ENCODE assay signal across 23 cellular contexts in genomic region chr17:64382184-64382583, GRCh38. TPM values are rescaled to one million over a fixed set of nuclear protein-coding genes. Genes with fewer than 3 reads are reported as not detected.
A peak's percentile ranks its signal among the peaks of the same experiment; 100 is the strongest.
DNase-seq lines count a peak whose midpoint lies in the region; ATAC-seq, FAIRE-seq and TF ChIP-seq lines count a peak whose summit lies in the region.
"Had no signal": no experiment of that assay in that cellular context is flagged by ENCODE, and none has a peak within 500 bp of the region (broad histone marks: within the 10 kb centered on the region; RNA-seq: fewer than 3 reads in every experiment).

No MANE protein-coding gene starts in this region.

- no peaks in the 10 kb centered on the region for H3K9me1 ChIP-seq in K562 (ENCODE audit: control insufficient read depth, insufficient read depth, low read length)

- DNase-seq in CD1c-positive myeloid dendritic cell (ENCODE audit: extremely low spot score) (peak; percentile 37), Kasumi-1 (lab: John Stamatoyannopoulos, UW) (peak; percentile 15 to 38), K562 (ENCODE audit: extremely low read depth in 1 of 4, low spot score in 3 of 4) (no peak), mesenteric fat pad (ENCODE audit: low spot score) (peak; percentile 37), prostate gland (ENCODE audit: low spot score) (no peak), colonic mucosa (no peak), AG08395 (ENCODE audit: low spot score) (no peak)
- DNase-seq: activated naive CD4-positive, alpha-beta T cell treated with Interleukin-2 at 50 U/mL for 16 hours; DND-41; KBM-7; NCI-H187; NCI-H82; SJCRH30; stimulated activated CD4-positive, alpha-beta T cell treated with anti-CD3 and anti-CD28 coated beads, Interleukin-2, amount 100 ng/mL, for 24 hours; stimulated activated naive B cell treated with anti-CD40 and anti-IgM and Interleukin-4, amounts not matched to agents 10 μg/mL and 1 μg/mL and 100 μg/mL, for 72 hours had no signal

- H3K27me3 ChIP-seq in K562 (ENCODE audit: control insufficient read depth in 2 of 2, insufficient read depth in 2 of 2, low read length in 2 of 2) (no peaks in the 10 kb centered on the region), prostate gland (replicated peaks; ENCODE audit: insufficient read depth) (no peaks in the 10 kb centered on the region), colonic mucosa (no peaks in the 10 kb centered on the region)
- H3K27me3 ChIP-seq: cardiac muscle cell, hepatocyte, SJCRH30, tibial artery had no signal

- no peaks in the 10 kb centered on the region for H3K9me3 ChIP-seq in K562 (replicated peaks; ENCODE audit: control insufficient read depth, insufficient read depth, low read depth, low read length)
- H3K9me3 ChIP-seq in prostate gland, result no peaks in the 10 kb centered on the region
- no peaks in the 10 kb centered on the region for H3K9me3 ChIP-seq in colonic mucosa
- H3K9me3 ChIP-seq: SJCRH30, tibial artery had no signal

- intact Hi-C loops in K562 (cut with micrococcal nuclease) (no loop called here), prostate gland (cut with DNase I) (no loop called here), colonic mucosa (cut with DNase I) (no loop called here)

- H3K9ac ChIP-seq in K562 (ENCODE audit: insufficient read depth in 1 of 2, low read depth in 2 of 2, low read length in 2 of 2), result no peak overlapping the region
- no peak overlapping the region for H3K9ac ChIP-seq in colonic mucosa (ENCODE audit: low read depth in 2 of 2, low read length in 2 of 2)

- TF ChIP-seq EP300 in K562 (IDR thresholded peaks at IDR 0.05; ENCODE audit: low read length), result no peak

- ATAC-seq in K562, result no peak
- no peak for ATAC-seq in HG03097 (IDR thresholded peaks at IDR 0.05; ENCODE audit: low FRiP score, unreplicated experiment)
- ATAC-seq: HCT116; stimulated activated naive B cell treated with anti-CD40 and anti-IgM and Interleukin-4, amounts not matched to agents 10 μg/mL and 1 μg/mL and 100 μg/mL, for 72 hours had no signal

- TF ChIP-seq RAD21 in K562 (CRISPR knock-in tag; conservative IDR thresholded peaks at IDR 0.05 in 1 of 2, IDR thresholded peaks at IDR 0.05 in 1 of 2), result no peak

- WGBS in K562 (ENCODE audit: insufficient coverage, low coverage, missing lambda C conversion rate), result 37% methylated on average over 2 of the region's 2 CpGs
- WGBS in prostate gland, result 85% methylated on average over 2 of the region's 2 CpGs

- H3K4me1 ChIP-seq in K562 (replicated peaks in 1 of 2; ENCODE audit: control insufficient read depth in 2 of 2, insufficient read depth in 2 of 2, low read length in 2 of 2), result peaks cover 18 to 28% of the 10 kb centered on the region in 2 experiments
- no peaks in the 10 kb centered on the region for H3K4me1 ChIP-seq in prostate gland (replicated peaks)
- no peaks in the 10 kb centered on the region for H3K4me1 ChIP-seq in colonic mucosa

- H2AFZ ChIP-seq in K562 (ENCODE audit: low read depth, low read length), result no peak overlapping the region
- H2AFZ ChIP-seq: hepatocyte had no signal

- no peak overlapping the region for H3K27ac ChIP-seq in K562 (ENCODE audit: extremely low read depth, low read depth, low read length)
- no peak overlapping the region for H3K27ac ChIP-seq in prostate gland
- no peak overlapping the region for H3K27ac ChIP-seq in colonic mucosa
- H3K27ac ChIP-seq: cardiac muscle cell, epithelial cell of prostate, hepatocyte, SJCRH30, tibial artery had no signal

- no peak overlapping the region for H3K4me2 ChIP-seq in K562 (ENCODE audit: insufficient read depth, low read length)
- H3K4me2 ChIP-seq: hepatocyte had no signal

- H3K79me2 ChIP-seq in K562 (ENCODE audit: control insufficient read depth, insufficient read depth, low read length), result no peaks in the 10 kb centered on the region
- H3K79me2 ChIP-seq: hepatocyte had no signal

- TF ChIP-seq POLR2A in K562 (conservative IDR thresholded peaks at IDR 0.05), result no peak
- no peak for TF ChIP-seq POLR2A in prostate gland (IDR thresholded peaks at IDR 0.05)

- POLR2A ChIA-PET in K562 (lab: Yijun Ruan, JAX), result no interaction called here

- no TSS peak for BruUV-seq in K562 (replicated peaks; lab: Mats Ljungman, UMichigan)

- H3K36me3 ChIP-seq in K562 (ENCODE audit: control insufficient read depth, insufficient read depth, low read length) (no peaks in the 10 kb centered on the region; the same call in 2 of the 3 replicates), prostate gland (no peaks in the 10 kb centered on the region), colonic mucosa (no peaks in the 10 kb centered on the region)
- H3K36me3 ChIP-seq: cardiac muscle cell, SJCRH30, tibial artery had no signal

- CTCF ChIA-PET in K562 (lab: Yijun Ruan, JAX; ENCODE audit: low intra/inter-chr PET ratio), result no interaction called here

- H3K4me3 ChIP-seq in K562 (no peak overlapping the region), prostate gland (no peak overlapping the region), colonic mucosa (no peak overlapping the region)
- H3K4me3 ChIP-seq: cardiac muscle cell, hepatocyte, SJCRH30, skin epidermis, tibial artery had no signal

- TF ChIP-seq CTCF in K562 (IDR thresholded peaks at IDR 0.05 in 2 of 3, conservative IDR thresholded peaks at IDR 0.05 in 1 of 3; ENCODE audit: insufficient read depth in 2 of 3, low read depth in 1 of 3, low read length in 3 of 3) (no peak), prostate gland (IDR thresholded peaks at IDR 0.05) (no peak), colonic mucosa (IDR thresholded peaks at IDR 0.05) (no peak)

- no peaks in the 10 kb centered on the region for H4K20me1 ChIP-seq in K562 (replicated peaks; ENCODE audit: control insufficient read depth, insufficient read depth, low read length)

- no peak for FAIRE-seq in K562 (lab: Jason Lieb, UNC)
- FAIRE-seq: GM12892 had no signal

- in situ Hi-C loops in K562 (cut with MboI), result no loop called here

TF ChIP-seq in K562, 482 proteins besides CTCF, POLR2A, EP300 and RAD21 (continues in another document):
- TF ChIP-seq ZFPM2 (CRISPR knock-in tag; IDR thresholded peaks at IDR 0.05) (no peak), GABPA (tag; conservative IDR thresholded peaks at IDR 0.05; ENCODE audit: low read depth) (no peak), BCOR (IDR thresholded peaks at IDR 0.05) (peak; percentile 76), MTA3 (IDR thresholded peaks at IDR 0.05; ENCODE audit: borderline replicate concordance) (no peak), ZNF507 (tag; conservative IDR thresholded peaks at IDR 0.05) (no peak), ZNF274 (IDR thresholded peaks at IDR 0.05; ENCODE audit: borderline replicate concordance, low read depth, low read length) (no peak), LARP7 (IDR thresholded peaks at IDR 0.05) (no peak), SREBF1 (IDR thresholded peaks at IDR 0.05; ENCODE audit: borderline replicate concordance, low read depth, low read length) (no peak), ZNF121 (CRISPR knock-in tag; conservative IDR thresholded peaks at IDR 0.05) (0 out of 2 replicates have a peak, but pooled peaks have one; percentile 11), ZFP36 (IDR thresholded peaks at IDR 0.05; ENCODE audit: low read depth, low read length, partially characterized antibody) (peak; percentile 4), ZNF253 (CRISPR knock-in tag; conservative IDR thresholded peaks at IDR 0.05) (no peak), HDAC6 (IDR thresholded peaks at IDR 0.05; ENCODE audit: low read depth, low read length) (no peak)
- TF ChIP-seq, protein P1, sequence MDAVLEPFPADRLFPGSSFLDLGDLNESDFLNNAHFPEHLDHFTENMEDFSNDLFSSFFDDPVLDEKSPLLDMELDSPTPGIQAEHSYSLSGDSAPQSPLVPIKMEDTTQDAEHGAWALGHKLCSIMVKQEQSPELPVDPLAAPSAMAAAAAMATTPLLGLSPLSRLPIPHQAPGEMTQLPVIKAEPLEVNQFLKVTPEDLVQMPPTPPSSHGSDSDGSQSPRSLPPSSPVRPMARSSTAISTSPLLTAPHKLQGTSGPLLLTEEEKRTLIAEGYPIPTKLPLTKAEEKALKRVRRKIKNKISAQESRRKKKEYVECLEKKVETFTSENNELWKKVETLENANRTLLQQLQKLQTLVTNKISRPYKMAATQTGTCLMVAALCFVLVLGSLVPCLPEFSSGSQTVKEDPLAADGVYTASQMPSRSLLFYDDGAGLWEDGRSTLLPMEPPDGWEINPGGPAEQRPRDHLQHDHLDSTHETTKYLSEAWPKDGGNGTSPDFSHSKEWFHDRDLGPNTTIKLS (IDR thresholded peaks at IDR 0.05; ENCODE audit: borderline replicate concordance, low read depth), result no peak
- TF ChIP-seq, protein P2, sequence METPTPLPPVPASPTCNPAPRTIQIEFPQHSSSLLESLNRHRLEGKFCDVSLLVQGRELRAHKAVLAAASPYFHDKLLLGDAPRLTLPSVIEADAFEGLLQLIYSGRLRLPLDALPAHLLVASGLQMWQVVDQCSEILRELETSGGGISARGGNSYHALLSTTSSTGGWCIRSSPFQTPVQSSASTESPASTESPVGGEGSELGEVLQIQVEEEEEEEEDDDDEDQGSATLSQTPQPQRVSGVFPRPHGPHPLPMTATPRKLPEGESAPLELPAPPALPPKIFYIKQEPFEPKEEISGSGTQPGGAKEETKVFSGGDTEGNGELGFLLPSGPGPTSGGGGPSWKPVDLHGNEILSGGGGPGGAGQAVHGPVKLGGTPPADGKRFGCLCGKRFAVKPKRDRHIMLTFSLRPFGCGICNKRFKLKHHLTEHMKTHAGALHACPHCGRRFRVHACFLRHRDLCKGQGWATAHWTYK (CRISPR knock-in tag; IDR thresholded peaks at IDR 0.05), result no peak

RNA-seq across cellular contexts. Expression of gene PECAM1, which starts 8.5 kb away (rescaled TPM):
- 13.3 and 15.0 TPM in 2 replicates for total RNA-seq in K562 (2011; cell fraction: chromatin; rRNA removed; ENCODE audit: low replicate concordance)
- total RNA-seq in K562 (2011; cell fraction: nucleolus; rRNA removed), result 5.2 and 10.7 TPM in 2 replicates
- 7.6 and 11.1 TPM in 2 replicates for total RNA-seq in K562 (2011; cell fraction: nucleoplasm; rRNA removed)
- 2.8 and 3.3 TPM in 2 replicates for total RNA-seq in K562 (2014; rRNA removed)
- total RNA-seq in K562 (2014; rRNA removed; fragmentation: Illumina TruSeq; extraction: Trizol), result 3.3 and 4.4 TPM in 2 replicates
- total RNA-seq in K562 (2015; rRNA removed; fragmentation: Illumina TruSeq; extraction: Trizol), result 2.9 and 3.2 TPM in 2 replicates
- total RNA-seq in K562 (2021), result 10.3 and 10.7 TPM in 2 replicates
- 10.8 and 21.7 TPM in 2 replicates for polyA plus RNA-seq in K562 (2011; rRNA removed)
- polyA plus RNA-seq in K562 (2011; cell fraction: cytosol; rRNA removed), result 5.7 and 10.0 TPM in 2 replicates
- polyA plus RNA-seq in K562 (2011; cell fraction: nucleus; rRNA removed), result 3.7 and 4.1 TPM in 2 replicates
- polyA plus RNA-seq in K562 (2012), result 7.9 and 15.5 TPM in 2 replicates
- 4.5 and 4.8 TPM in 2 replicates for polyA plus RNA-seq in K562 (2014; fragmentation: Illumina TruSeq; extraction: Trizol)
- 1 to 10 TPM; 1.5 to 7.4 TPM for polyA plus RNA-seq in K562 (2014; fragmentation: Nextera tagmentation; extraction: Ambion mirVana)
- 5.1 and 7.9 TPM in 2 replicates for polyA plus RNA-seq in K562 (2014; rRNA removed)
- polyA minus RNA-seq in K562 (2011; rRNA and poly(A)+ RNA removed), result 34.7 and 50.5 TPM in 2 replicates
- polyA minus RNA-seq in K562 (2011; cell fraction: cytosol; rRNA and poly(A)+ RNA removed), result 7.3 and 20.2 TPM in 2 replicates
- polyA minus RNA-seq in K562 (2011; cell fraction: nucleus; rRNA and poly(A)+ RNA removed), result 2.3 and 7.0 TPM in 2 replicates
- 367 TPM for total RNA-seq in mesenteric fat pad
- total RNA-seq in prostate gland, result 10 to 100 TPM; 22.0 to 57.9 TPM
- 10 to 100 TPM; 17.5 to 48.8 TPM for total RNA-seq in colonic mucosa
- polyA plus RNA-seq: cardiac muscle cell had no signal

Comparison
In these comparisons a context has a peak if more than half of its experiments do, and no peak if none do; other contexts are left out.
1. DNase-seq: peak in CD1c-positive myeloid dendritic cell (single experiment), Kasumi-1 (2 of 2) and mesenteric fat pad (single experiment); none in K562 (0 of 4), prostate gland (single experiment), colonic mucosa (single experiment) and AG08395 (single experiment).